In genomic region chr4:95536650-95537049, GRCh38 we compare ENCODE assay signal across 1 cellular context.
TF ChIP-seq lines count a peak whose summit lies in the region.

No MANE protein-coding gene starts in this region.

TF ChIP-seq in SK-N-SH, 30 proteins besides CTCF, POLR2A, EP300 and RAD21 (continued from another document):
- no peak for TF ChIP-seq REST (IDR thresholded peaks at IDR 0.05; ENCODE audit: low read depth, low read length)
- TF ChIP-seq CHD2 (IDR thresholded peaks at IDR 0.05; ENCODE audit: low read length, partially characterized antibody): no peak
TF ChIP-seq in SK-N-SH: peak in this region for 0.
